ENCODE assay signal across 1 cellular context in the genomic region with DNA sequence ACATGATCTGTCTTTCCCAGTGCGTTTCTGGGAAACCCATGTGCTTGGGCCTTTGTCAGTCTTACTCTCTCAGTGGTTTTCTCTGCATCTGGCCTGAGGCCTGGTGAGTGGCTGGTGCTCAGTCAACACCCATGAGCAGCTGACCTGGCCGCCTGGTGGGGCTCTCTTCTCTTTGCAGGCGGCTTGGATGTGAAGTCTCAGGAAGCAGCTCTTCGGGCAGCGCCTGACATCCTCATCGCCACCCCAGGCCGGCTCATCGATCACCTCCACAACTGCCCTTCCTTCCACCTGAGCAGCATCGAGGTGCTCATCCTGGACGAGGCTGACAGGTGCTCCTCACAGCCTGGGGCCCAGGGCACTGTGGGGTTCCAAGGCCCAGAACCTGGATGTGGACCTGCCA.
TF ChIP-seq lines count a peak whose summit lies in the region.

No MANE protein-coding gene starts in this region.

TF ChIP-seq in IMR-90, 13 proteins besides CTCF, POLR2A, EP300 and RAD21 (continued from another document):
- TF ChIP-seq, protein P1, sequence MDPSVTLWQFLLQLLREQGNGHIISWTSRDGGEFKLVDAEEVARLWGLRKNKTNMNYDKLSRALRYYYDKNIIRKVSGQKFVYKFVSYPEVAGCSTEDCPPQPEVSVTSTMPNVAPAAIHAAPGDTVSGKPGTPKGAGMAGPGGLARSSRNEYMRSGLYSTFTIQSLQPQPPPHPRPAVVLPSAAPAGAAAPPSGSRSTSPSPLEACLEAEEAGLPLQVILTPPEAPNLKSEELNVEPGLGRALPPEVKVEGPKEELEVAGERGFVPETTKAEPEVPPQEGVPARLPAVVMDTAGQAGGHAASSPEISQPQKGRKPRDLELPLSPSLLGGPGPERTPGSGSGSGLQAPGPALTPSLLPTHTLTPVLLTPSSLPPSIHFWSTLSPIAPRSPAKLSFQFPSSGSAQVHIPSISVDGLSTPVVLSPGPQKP (IDR thresholded peaks at IDR 0.05; ENCODE audit: borderline replicate concordance, low read depth, low read length) = no peak
- no peak for TF ChIP-seq MAZ (IDR thresholded peaks at IDR 0.05; ENCODE audit: borderline replicate concordance, low read depth, low read length)
- no peak for TF ChIP-seq USF2 (IDR thresholded peaks at IDR 0.05; ENCODE audit: low read depth, low read length)
- no peak for TF ChIP-seq BHLHE40 (IDR thresholded peaks at IDR 0.05; ENCODE audit: low read depth, low read length)
- no peak for TF ChIP-seq MAFK (IDR thresholded peaks at IDR 0.05; ENCODE audit: low read depth, low read length)
